Comparison of ENCODE assay signal across 25 cellular contexts in the genomic region with DNA sequence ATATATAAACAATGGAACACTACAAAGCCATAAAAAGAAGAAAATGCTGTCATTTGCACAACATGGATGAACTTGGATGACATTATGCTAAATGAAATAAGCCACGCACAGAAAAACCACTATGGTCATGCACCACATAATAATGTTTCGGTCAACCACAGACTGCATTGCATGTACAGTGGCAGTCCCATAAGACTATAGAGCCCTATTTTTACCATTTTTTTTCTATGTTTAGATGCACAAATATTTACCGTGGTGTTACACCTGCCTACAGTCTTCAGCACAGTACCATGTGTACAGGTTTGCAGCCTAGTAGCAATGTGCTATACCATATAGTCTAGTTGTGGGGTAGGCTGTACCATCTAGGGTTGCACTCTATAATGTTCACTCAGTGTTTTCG.
"Had no signal": no experiment of that assay in that cellular context is flagged by ENCODE, and none has a peak within 500 bp of the region (broad histone marks: within the 10 kb centered on the region; RNA-seq: fewer than 3 reads in every experiment).

No MANE protein-coding gene starts in this region.

- H3K9ac ChIP-seq: neural progenitor cell, parathyroid adenoma had no signal

- H3K36me3 ChIP-seq: neural progenitor cell, ovary, right lobe of liver, sigmoid colon, stomach, thoracic aorta, thyroid gland, tibial nerve, upper lobe of left lung, uterus had no signal

- H2AFZ ChIP-seq: neural progenitor cell, parathyroid adenoma had no signal

- H3K4me1 ChIP-seq: parathyroid adenoma, psoas muscle, right lobe of liver, sigmoid colon, thyroid gland, uterus had no signal

- H3K4me2 ChIP-seq: neural progenitor cell had no signal

- ATAC-seq: natural killer cell; psoas muscle; right cardiac atrium; right lobe of liver; stimulated activated effector memory CD8-positive, alpha-beta T cell treated with anti-CD3 and anti-CD28 coated beads, Interleukin-12 subunit alpha, Interleukin-12 subunit beta, amount 100 ng/mL, for 72 hours; stimulated activated naive B cell treated with anti-CD40 and anti-IgM and Interleukin-4, amounts not matched to agents 10 μg/mL and 1 μg/mL and 100 μg/mL, for 72 hours had no signal

- H3K27ac ChIP-seq: neural progenitor cell, ovary, parathyroid adenoma, psoas muscle, right lobe of liver, sigmoid colon, stomach, thoracic aorta, thyroid gland, tibial nerve, upper lobe of left lung, uterus had no signal

- H3K27me3 ChIP-seq: neural progenitor cell, ovary, right lobe of liver, sigmoid colon, stomach, thyroid gland, tibial nerve, upper lobe of left lung, uterus had no signal

- DNase-seq: natural killer cell; occipital lobe; ovary; posterior cingulate gyrus; psoas muscle; right cardiac atrium; right lobe of liver; sigmoid colon; small intestine; stimulated activated CD4-positive, alpha-beta T cell treated with anti-CD3 and anti-CD28 coated beads, Interleukin-15, amount 100 ng/mL, for 24 hours; stimulated activated CD4-positive, alpha-beta T cell treated with anti-CD3 and anti-CD28 coated beads, Interleukin-2, amount 100 ng/mL, for 24 hours; stimulated activated CD4-positive, alpha-beta T cell treated with anti-CD3 and anti-CD28 coated beads, Interleukin-2, amount 100 ng/mL, for 48 hours; stimulated activated CD4-positive, alpha-beta T cell treated with anti-CD3 and anti-CD28 coated beads, Interleukin-4, amount 100 ng/mL, for 24 hours; stimulated activated naive B cell treated with anti-CD40 and anti-IgM and Interleukin-4, amounts not matched to agents 10 μg/mL and 1 μg/mL and 100 μg/mL, for 72 hours; stimulated activated naive CD4-positive, alpha-beta T cell treated with Interleukin-2 at 50 U/mL for 16 hours; stomach; thyroid gland; trophoblast cell; upper lobe of left lung; uterus had no signal

- FAIRE-seq: small intestine had no signal

- H3K4me3 ChIP-seq: neural progenitor cell, ovary, psoas muscle, right lobe of liver, sigmoid colon, stomach, thoracic aorta, thyroid gland, tibial nerve, upper lobe of left lung, uterus had no signal

- H3K79me2 ChIP-seq: parathyroid adenoma had no signal

- H3K9me3 ChIP-seq: ovary, right lobe of liver, thyroid gland, upper lobe of left lung, uterus had no signal
